In genomic region chrX:49227726-49228125, GRCh38 we compare ENCODE assay signal across 1 cellular context.
TF ChIP-seq lines count a peak whose summit lies in the region.

No MANE protein-coding gene starts in this region.

TF ChIP-seq in H1, 55 proteins besides CTCF, POLR2A, EP300 and RAD21:
- no peak for TF ChIP-seq RNF2 (IDR thresholded peaks at IDR 0.05; ENCODE audit: borderline replicate concordance, low read depth, low read length, missing control alignments, poor library complexity, severe bottlenecking)
- TF ChIP-seq SIRT6 (IDR thresholded peaks at IDR 0.05; ENCODE audit: low read length), result no peak
- no peak for TF ChIP-seq FOSL1 (IDR thresholded peaks at IDR 0.05; ENCODE audit: insufficient read depth, low read depth, low read length)
- TF ChIP-seq, protein P1, sequence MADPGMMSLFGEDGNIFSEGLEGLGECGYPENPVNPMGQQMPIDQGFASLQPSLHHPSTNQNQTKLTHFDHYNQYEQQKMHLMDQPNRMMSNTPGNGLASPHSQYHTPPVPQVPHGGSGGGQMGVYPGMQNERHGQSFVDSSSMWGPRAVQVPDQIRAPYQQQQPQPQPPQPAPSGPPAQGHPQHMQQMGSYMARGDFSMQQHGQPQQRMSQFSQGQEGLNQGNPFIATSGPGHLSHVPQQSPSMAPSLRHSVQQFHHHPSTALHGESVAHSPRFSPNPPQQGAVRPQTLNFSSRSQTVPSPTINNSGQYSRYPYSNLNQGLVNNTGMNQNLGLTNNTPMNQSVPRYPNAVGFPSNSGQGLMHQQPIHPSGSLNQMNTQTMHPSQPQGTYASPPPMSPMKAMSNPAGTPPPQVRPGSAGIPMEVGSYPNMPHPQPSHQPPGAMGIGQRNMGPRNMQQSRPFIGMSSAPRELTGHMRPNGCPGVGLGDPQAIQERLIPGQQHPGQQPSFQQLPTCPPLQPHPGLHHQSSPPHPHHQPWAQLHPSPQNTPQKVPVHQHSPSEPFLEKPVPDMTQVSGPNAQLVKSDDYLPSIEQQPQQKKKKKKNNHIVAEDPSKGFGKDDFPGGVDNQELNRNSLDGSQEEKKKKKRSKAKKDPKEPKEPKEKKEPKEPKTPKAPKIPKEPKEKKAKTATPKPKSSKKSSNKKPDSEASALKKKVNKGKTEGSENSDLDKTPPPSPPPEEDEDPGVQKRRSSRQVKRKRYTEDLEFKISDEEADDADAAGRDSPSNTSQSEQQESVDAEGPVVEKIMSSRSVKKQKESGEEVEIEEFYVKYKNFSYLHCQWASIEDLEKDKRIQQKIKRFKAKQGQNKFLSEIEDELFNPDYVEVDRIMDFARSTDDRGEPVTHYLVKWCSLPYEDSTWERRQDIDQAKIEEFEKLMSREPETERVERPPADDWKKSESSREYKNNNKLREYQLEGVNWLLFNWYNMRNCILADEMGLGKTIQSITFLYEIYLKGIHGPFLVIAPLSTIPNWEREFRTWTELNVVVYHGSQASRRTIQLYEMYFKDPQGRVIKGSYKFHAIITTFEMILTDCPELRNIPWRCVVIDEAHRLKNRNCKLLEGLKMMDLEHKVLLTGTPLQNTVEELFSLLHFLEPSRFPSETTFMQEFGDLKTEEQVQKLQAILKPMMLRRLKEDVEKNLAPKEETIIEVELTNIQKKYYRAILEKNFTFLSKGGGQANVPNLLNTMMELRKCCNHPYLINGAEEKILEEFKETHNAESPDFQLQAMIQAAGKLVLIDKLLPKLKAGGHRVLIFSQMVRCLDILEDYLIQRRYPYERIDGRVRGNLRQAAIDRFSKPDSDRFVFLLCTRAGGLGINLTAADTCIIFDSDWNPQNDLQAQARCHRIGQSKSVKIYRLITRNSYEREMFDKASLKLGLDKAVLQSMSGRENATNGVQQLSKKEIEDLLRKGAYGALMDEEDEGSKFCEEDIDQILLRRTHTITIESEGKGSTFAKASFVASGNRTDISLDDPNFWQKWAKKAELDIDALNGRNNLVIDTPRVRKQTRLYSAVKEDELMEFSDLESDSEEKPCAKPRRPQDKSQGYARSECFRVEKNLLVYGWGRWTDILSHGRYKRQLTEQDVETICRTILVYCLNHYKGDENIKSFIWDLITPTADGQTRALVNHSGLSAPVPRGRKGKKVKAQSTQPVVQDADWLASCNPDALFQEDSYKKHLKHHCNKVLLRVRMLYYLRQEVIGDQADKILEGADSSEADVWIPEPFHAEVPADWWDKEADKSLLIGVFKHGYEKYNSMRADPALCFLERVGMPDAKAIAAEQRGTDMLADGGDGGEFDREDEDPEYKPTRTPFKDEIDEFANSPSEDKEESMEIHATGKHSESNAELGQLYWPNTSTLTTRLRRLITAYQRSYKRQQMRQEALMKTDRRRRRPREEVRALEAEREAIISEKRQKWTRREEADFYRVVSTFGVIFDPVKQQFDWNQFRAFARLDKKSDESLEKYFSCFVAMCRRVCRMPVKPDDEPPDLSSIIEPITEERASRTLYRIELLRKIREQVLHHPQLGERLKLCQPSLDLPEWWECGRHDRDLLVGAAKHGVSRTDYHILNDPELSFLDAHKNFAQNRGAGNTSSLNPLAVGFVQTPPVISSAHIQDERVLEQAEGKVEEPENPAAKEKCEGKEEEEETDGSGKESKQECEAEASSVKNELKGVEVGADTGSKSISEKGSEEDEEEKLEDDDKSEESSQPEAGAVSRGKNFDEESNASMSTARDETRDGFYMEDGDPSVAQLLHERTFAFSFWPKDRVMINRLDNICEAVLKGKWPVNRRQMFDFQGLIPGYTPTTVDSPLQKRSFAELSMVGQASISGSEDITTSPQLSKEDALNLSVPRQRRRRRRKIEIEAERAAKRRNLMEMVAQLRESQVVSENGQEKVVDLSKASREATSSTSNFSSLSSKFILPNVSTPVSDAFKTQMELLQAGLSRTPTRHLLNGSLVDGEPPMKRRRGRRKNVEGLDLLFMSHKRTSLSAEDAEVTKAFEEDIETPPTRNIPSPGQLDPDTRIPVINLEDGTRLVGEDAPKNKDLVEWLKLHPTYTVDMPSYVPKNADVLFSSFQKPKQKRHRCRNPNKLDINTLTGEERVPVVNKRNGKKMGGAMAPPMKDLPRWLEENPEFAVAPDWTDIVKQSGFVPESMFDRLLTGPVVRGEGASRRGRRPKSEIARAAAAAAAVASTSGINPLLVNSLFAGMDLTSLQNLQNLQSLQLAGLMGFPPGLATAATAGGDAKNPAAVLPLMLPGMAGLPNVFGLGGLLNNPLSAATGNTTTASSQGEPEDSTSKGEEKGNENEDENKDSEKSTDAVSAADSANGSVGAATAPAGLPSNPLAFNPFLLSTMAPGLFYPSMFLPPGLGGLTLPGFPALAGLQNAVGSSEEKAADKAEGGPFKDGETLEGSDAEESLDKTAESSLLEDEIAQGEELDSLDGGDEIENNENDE (IDR thresholded peaks at IDR 0.05; ENCODE audit: insufficient replicate concordance, low read length), result no peak
- no peak for TF ChIP-seq KDM5A (IDR thresholded peaks at IDR 0.05; ENCODE audit: low read length)
- TF ChIP-seq BCL11A (IDR thresholded peaks at IDR 0.05; ENCODE audit: low read depth in 2 of 2, low read length in 2 of 2), result no peak
- TF ChIP-seq EGR1 (IDR thresholded peaks at IDR 0.05; ENCODE audit: borderline replicate concordance, low read depth, low read length), result no peak
- TF ChIP-seq JUND (IDR thresholded peaks at IDR 0.05; ENCODE audit: low read length), result no peak
- TF ChIP-seq CEBPB (IDR thresholded peaks at IDR 0.05; ENCODE audit: low read depth, low read length), result no peak
- no peak for TF ChIP-seq TAF7 (optimal IDR thresholded peaks at IDR 0.05; ENCODE audit: borderline replicate concordance, low read depth, low read length)
- no peak for TF ChIP-seq TBP (IDR thresholded peaks at IDR 0.05; ENCODE audit: low read depth, low read length)
- TF ChIP-seq ZNF274 (IDR thresholded peaks at IDR 0.05; ENCODE audit: borderline replicate concordance, extremely low read depth, low read length), result no peak
- no peak for TF ChIP-seq JUN (IDR thresholded peaks at IDR 0.05; ENCODE audit: low read depth, low read length)
- no peak for TF ChIP-seq PHF8 (conservative IDR thresholded peaks at IDR 0.05; ENCODE audit: low read depth, low read length)
- no peak for TF ChIP-seq KDM1A (IDR thresholded peaks at IDR 0.05; ENCODE audit: borderline replicate concordance, low read length)
- no peak for TF ChIP-seq SIN3A (conservative IDR thresholded peaks at IDR 0.05 in 1 of 2, IDR thresholded peaks at IDR 0.05 in 1 of 2; ENCODE audit: low read depth in 1 of 2, low read length in 2 of 2)
- TF ChIP-seq, protein P2, sequence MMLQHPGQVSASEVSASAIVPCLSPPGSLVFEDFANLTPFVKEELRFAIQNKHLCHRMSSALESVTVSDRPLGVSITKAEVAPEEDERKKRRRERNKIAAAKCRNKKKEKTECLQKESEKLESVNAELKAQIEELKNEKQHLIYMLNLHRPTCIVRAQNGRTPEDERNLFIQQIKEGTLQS (IDR thresholded peaks at IDR 0.05; ENCODE audit: insufficient read depth, low read depth, low read length), result no peak
- TF ChIP-seq, protein P3, sequence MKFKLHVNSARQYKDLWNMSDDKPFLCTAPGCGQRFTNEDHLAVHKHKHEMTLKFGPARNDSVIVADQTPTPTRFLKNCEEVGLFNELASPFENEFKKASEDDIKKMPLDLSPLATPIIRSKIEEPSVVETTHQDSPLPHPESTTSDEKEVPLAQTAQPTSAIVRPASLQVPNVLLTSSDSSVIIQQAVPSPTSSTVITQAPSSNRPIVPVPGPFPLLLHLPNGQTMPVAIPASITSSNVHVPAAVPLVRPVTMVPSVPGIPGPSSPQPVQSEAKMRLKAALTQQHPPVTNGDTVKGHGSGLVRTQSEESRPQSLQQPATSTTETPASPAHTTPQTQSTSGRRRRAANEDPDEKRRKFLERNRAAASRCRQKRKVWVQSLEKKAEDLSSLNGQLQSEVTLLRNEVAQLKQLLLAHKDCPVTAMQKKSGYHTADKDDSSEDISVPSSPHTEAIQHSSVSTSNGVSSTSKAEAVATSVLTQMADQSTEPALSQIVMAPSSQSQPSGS (IDR thresholded peaks at IDR 0.05; ENCODE audit: low read length), result no peak
